In genomic region chr20:3158968-3159431, GRCh38 we compare ENCODE assay signal across 6 cellular contexts. TPM values are rescaled to one million over a fixed set of nuclear protein-coding genes. Genes with fewer than 3 reads are reported as not detected.
A peak's percentile ranks its signal among the peaks of the same experiment; 100 is the strongest.
DNase-seq lines count a peak whose midpoint lies in the region; ATAC-seq and TF ChIP-seq lines count a peak whose summit lies in the region.

No MANE protein-coding gene starts in this region.

- peak overlapping the region; percentile 100 for H3K9ac ChIP-seq in endocrine pancreas (ENCODE audit: control insufficient read depth, insufficient read depth, low read length)

- H3K36me3 ChIP-seq in heart left ventricle (peaks cover 0 to 24% (median 14%) of the 10 kb centered on the region in 9 donors), endocrine pancreas (ENCODE audit: control insufficient read depth, insufficient read depth, low read length) (no peaks in the 10 kb centered on the region)

- peak in 1 of 4 donors; percentile 5 for ATAC-seq in heart left ventricle

- DNase-seq in heart left ventricle (no peak), cardiac septum (ENCODE audit: low spot score) (no peak), skeletal muscle cell (ENCODE audit: low read depth) (no peak), COLO829 (ENCODE audit: low spot score) (no peak), NCI-H524 (lab: John Stamatoyannopoulos, UW) (no peak)

- H3K4me1 ChIP-seq in heart left ventricle (peaks cover 8 to 48% (median 34%) of the 10 kb centered on the region in 12 donors), endocrine pancreas (ENCODE audit: control insufficient read depth, insufficient read depth, low read length) (peaks cover 3% of the 10 kb centered on the region)

- TF ChIP-seq POLR2A in heart left ventricle (IDR thresholded peaks at IDR 0.05), result no peak

- H3K9me3 ChIP-seq in heart left ventricle, result no peaks in the 10 kb centered on the region
- no peaks in the 10 kb centered on the region for H3K9me3 ChIP-seq in endocrine pancreas (ENCODE audit: control insufficient read depth, low read length)

- intact Hi-C loops in heart left ventricle (cut with DNase I), result no loop called here
- intact Hi-C loops in cardiac septum (cut with DNase I), result no loop called here

- H3K4me3 ChIP-seq in heart left ventricle, result peak overlapping the region; percentile 45 to 100 (median 84)
- peak overlapping the region; percentile 94 for H3K4me3 ChIP-seq in endocrine pancreas (ENCODE audit: control insufficient read depth, insufficient read depth, low read length)
- peak overlapping the region; percentile 94 for H3K4me3 ChIP-seq in skeletal muscle cell (ENCODE audit: low read depth, low read length)

- TF ChIP-seq CTCF in heart left ventricle (IDR thresholded peaks at IDR 0.05), result no peak

- WGBS in heart left ventricle, 4 donors, result 0 to 1% (median 1%) methylated on average over 10 of the region's 10 CpGs

- H3K27ac ChIP-seq in heart left ventricle, result peak overlapping the region; percentile 67 to 93 (median 90)

- H3K27me3 ChIP-seq in heart left ventricle (no peaks in the 10 kb centered on the region), endocrine pancreas (ENCODE audit: control insufficient read depth, insufficient read depth, low read length) (no peaks in the 10 kb centered on the region)

RNA-seq across cellular contexts. Expression of gene FASTKD5, which starts 0.7 kb away (rescaled TPM):
- total RNA-seq in heart left ventricle (10 to 100 TPM; 19.7 to 36.0 (median 28.6) TPM), cardiac septum (23.2 TPM)
- polyA plus RNA-seq in heart left ventricle, result 10 to 100 TPM; 12.8 to 37.2 TPM

RNA-seq across cellular contexts. Expression of gene UBOX5, which starts 0.7 kb away (rescaled TPM):
- total RNA-seq in heart left ventricle (1 to 10 TPM; 2.6 to 5.6 (median 3.7) TPM), cardiac septum (3.9 TPM)
- 1 to 10 TPM; 2.5 to 2.8 TPM for polyA plus RNA-seq in heart left ventricle

RNA-seq across cellular contexts. Expression of gene LZTS3, which starts 14.3 kb away (rescaled TPM):
- total RNA-seq in heart left ventricle, result 10 to 100 TPM in 6 of 9 donors, 1 to 10 TPM in 3; 6.8 to 28.4 (median 13.1) TPM
- 10 to 100 TPM in 1 of 2 donors, 1 to 10 TPM in 1; 9.0 to 13.6 TPM for polyA plus RNA-seq in heart left ventricle
- total RNA-seq in cardiac septum, result 6.9 TPM

RNA-seq across cellular contexts. Expression of gene DDRGK1, which starts 45.5 kb away (rescaled TPM):
- total RNA-seq in heart left ventricle (10 to 100 TPM; 26.0 to 55.5 (median 35.5) TPM), cardiac septum (29.1 TPM)
- 10 to 100 TPM; 25.1 to 78.3 TPM for polyA plus RNA-seq in heart left ventricle

RNA-seq across cellular contexts. Expression of gene ITPA, which starts 50.3 kb away (rescaled TPM):
- total RNA-seq in heart left ventricle (10 to 100 TPM; 15.3 to 37.8 (median 20.6) TPM), cardiac septum (24.1 TPM)
- polyA plus RNA-seq in heart left ventricle, result 10 to 100 TPM; 28.6 to 48.3 TPM
